In the genomic region with DNA sequence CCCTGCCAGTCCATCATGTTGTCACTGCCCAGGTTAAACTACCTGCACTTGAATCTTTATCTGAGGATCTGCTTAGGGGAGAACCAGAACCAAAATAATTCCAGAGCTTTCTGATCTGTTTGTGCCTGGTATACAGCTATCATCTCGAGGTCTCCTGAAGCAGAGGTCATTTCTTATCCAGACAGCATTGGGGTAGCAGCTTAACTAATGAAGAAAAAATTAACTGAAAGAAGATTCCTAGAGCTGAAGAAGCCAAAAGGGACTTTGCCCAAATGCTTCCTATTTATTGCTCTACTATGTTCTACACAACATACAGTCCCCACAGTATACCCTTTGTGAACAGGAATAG, we compare ENCODE assay signal across 13 cellular contexts. TPM values are rescaled to one million over a fixed set of nuclear protein-coding genes. Genes with fewer than 3 reads are reported as not detected.
DNase-seq lines count a peak whose midpoint lies in the region; ATAC-seq and TF ChIP-seq lines count a peak whose summit lies in the region.
"Had no signal": no experiment of that assay in that cellular context is flagged by ENCODE, and none has a peak within 500 bp of the region (broad histone marks: within the 10 kb centered on the region; RNA-seq: fewer than 3 reads in every experiment).

No MANE protein-coding gene starts in this region.

- no CpG with 5 or more reads among the region's 1 CpG for WGBS in mesendoderm (ENCODE audit: extremely low coverage, insufficient coverage, low lambda C conversion rate)

- H4K5ac ChIP-seq in mesendoderm (ENCODE audit: low read length): no peak overlapping the region

- ATAC-seq in GM23338 (no peak), RWPE2 (ENCODE audit: low read depth) (no peak), HG02973 (IDR thresholded peaks at IDR 0.05; ENCODE audit: unreplicated experiment) (no peak)

- peak overlapping the region; percentile 98; the same call in 1 of the 3 replicates for H3K4me3 Mint-ChIP-seq in GM23338

- H4K20me1 ChIP-seq in GM23338 (replicated peaks; ENCODE audit: insufficient read depth): peaks cover 11% of the 10 kb centered on the region; the same call in 1 of the 2 replicates

- no peaks in the 10 kb centered on the region for H3K9me3 ChIP-seq in RWPE2 (ENCODE audit: severe bottlenecking)
- H3K9me3 ChIP-seq: thyroid gland had no signal

- no peak overlapping the region for H3K27ac Mint-ChIP-seq in GM23338

- TF ChIP-seq CTCF in C4-2B (conservative IDR thresholded peaks at IDR 0.05) (peak; percentile 63), GM23338 (conservative IDR thresholded peaks at IDR 0.05; ENCODE audit: low read depth in 2 of 2) (no peak), RWPE2 (IDR thresholded peaks at IDR 0.05; ENCODE audit: poor library complexity, severe bottlenecking) (peak; percentile 32)

- no peak overlapping the region for H3K18ac ChIP-seq in mesendoderm (ENCODE audit: low read length)

- no peak overlapping the region for H2AK5ac ChIP-seq in mesendoderm (ENCODE audit: low read length)

- no peak overlapping the region for H4K8ac ChIP-seq in mesendoderm (ENCODE audit: low read depth, low read length)

- peaks cover under 1% of the 10 kb centered on the region; the same call in 1 of the 3 replicates for H3K9me3 Mint-ChIP-seq in GM23338

- H3K4me2 ChIP-seq in GM23338 (peak overlapping the region; percentile 35; the same call in 1 of the 2 replicates), mesendoderm (ENCODE audit: low read length) (no peak overlapping the region)

- H3K79me1 ChIP-seq in mesendoderm (ENCODE audit: low read length): peaks cover 3% of the 10 kb centered on the region

- peaks cover 72% of the 10 kb centered on the region for H3K79me2 ChIP-seq in GM23338 (replicated peaks; ENCODE audit: insufficient read depth)
- H3K79me2 ChIP-seq in mesendoderm (ENCODE audit: control insufficient read depth, insufficient read depth, low read length): peaks cover 8% of the 10 kb centered on the region

- peaks cover 23% of the 10 kb centered on the region for H3K4me1 ChIP-seq in GM23338 (ENCODE audit: insufficient read depth)
- peaks cover 12% of the 10 kb centered on the region for H3K4me1 ChIP-seq in RWPE2 (ENCODE audit: insufficient read depth, poor library complexity, severe bottlenecking)
- H3K4me1 ChIP-seq in mesendoderm (ENCODE audit: control insufficient read depth, low read depth, low read length): peaks cover 6% of the 10 kb centered on the region

- no peak for DNase-seq in GM23338 (ENCODE audit: low spot score)
- no peak for DNase-seq in RWPE2 (ENCODE audit: low spot score)
- DNase-seq in mesendoderm: no peak
- no peak for DNase-seq in T1000 (lab: John Stamatoyannopoulos, UW)
- DNase-seq in effector CD8-positive, alpha-beta T cell (lab: John Stamatoyannopoulos, UW): no peak
- DNase-seq in activated CD8-positive, alpha-beta memory T cell treated with anti-CD3 and anti-CD28 coated beads, Interleukin-2, amount 50 U/mL, for 48 hours: no peak
- DNase-seq: activated naive CD4-positive, alpha-beta T cell; DMS79 had no signal

- H3K27me3 Mint-ChIP-seq in GM23338 (ENCODE audit: insufficient read depth, low read depth, poor library complexity): peaks cover 21% of the 10 kb centered on the region

- H3K27ac ChIP-seq in C4-2B: no peak overlapping the region
- no peak overlapping the region for H3K27ac ChIP-seq in GM23338 (ENCODE audit: low read depth)
- H3K27ac ChIP-seq in RWPE2 (ENCODE audit: poor library complexity, severe bottlenecking): no peak overlapping the region
- H3K27ac ChIP-seq in mesendoderm (ENCODE audit: low read depth, low read length): peak overlapping the region; percentile 75
- H3K27ac ChIP-seq: coronary artery, skin epidermis, thyroid gland had no signal

- no peaks in the 10 kb centered on the region for H3K9me2 ChIP-seq in GM23338 (ENCODE audit: insufficient read depth)

- H3K4me1 Mint-ChIP-seq in GM23338: peaks cover 40% of the 10 kb centered on the region

- peaks cover 34% of the 10 kb centered on the region for H3K36me3 Mint-ChIP-seq in GM23338 (ENCODE audit: low read depth)

- no peak overlapping the region for H2AFZ ChIP-seq in GM23338

- no peak overlapping the region for H2BK120ac ChIP-seq in mesendoderm (ENCODE audit: low read depth, low read length)

- no peaks in the 10 kb centered on the region for H3F3A ChIP-seq in GM23338 (replicated peaks; ENCODE audit: low read depth)

- H3K9ac ChIP-seq in mesendoderm (ENCODE audit: low read length): no peak overlapping the region

- H3K27me3 ChIP-seq in GM23338 (ENCODE audit: insufficient read depth) (no peaks in the 10 kb centered on the region), RWPE2 (ENCODE audit: insufficient read depth, poor library complexity, severe bottlenecking) (no peaks in the 10 kb centered on the region), mesendoderm (ENCODE audit: insufficient read depth, low read length, poor library complexity) (no peaks in the 10 kb centered on the region)
- H3K27me3 ChIP-seq: thyroid gland had no signal

- H2BK15ac ChIP-seq in mesendoderm (replicated peaks; ENCODE audit: low read depth): no peak overlapping the region

- no peak overlapping the region for H3K4ac ChIP-seq in mesendoderm (ENCODE audit: low read depth, low read length)

- no peak overlapping the region for H3K23ac ChIP-seq in mesendoderm (ENCODE audit: low read length)

- H3K36me3 ChIP-seq in GM23338 (ENCODE audit: insufficient read depth): peaks cover 26% of the 10 kb centered on the region
- peaks cover 16% of the 10 kb centered on the region for H3K36me3 ChIP-seq in RWPE2 (ENCODE audit: low read depth)
- H3K36me3 ChIP-seq in mesendoderm (ENCODE audit: control insufficient read depth, insufficient read depth, low read length): no peaks in the 10 kb centered on the region
- H3K36me3 ChIP-seq: thyroid gland had no signal

- H3K4me3 ChIP-seq in GM23338 (no peak overlapping the region), RWPE2 (ENCODE audit: severe bottlenecking) (no peak overlapping the region), mesendoderm (ENCODE audit: low read length) (no peak overlapping the region)
- H3K4me3 ChIP-seq: coronary artery, skin epidermis, thyroid gland had no signal

- no peak overlapping the region for H2BK5ac ChIP-seq in mesendoderm (ENCODE audit: low read length)

- no peak overlapping the region for H3K56ac ChIP-seq in mesendoderm (ENCODE audit: low read length)

TF ChIP-seq in GM23338, 12 proteins besides CTCF, POLR2A, EP300 and RAD21:
- TF ChIP-seq JUNB (IDR thresholded peaks at IDR 0.05; ENCODE audit: unreplicated experiment) (no peak), CREB1 (CRISPR knock-in tag; IDR thresholded peaks at IDR 0.05; ENCODE audit: low read depth) (no peak)
TF ChIP-seq in GM23338: peak in this region for 0.

RNA-seq across cellular contexts. Expression of gene NTPCR, which starts 2.7 kb away (rescaled TPM):
- 64.1 and 80.7 TPM in 2 replicates for total RNA-seq in GM23338 (2014; rRNA removed; shearing (Covaris generic))
- polyA plus RNA-seq in GM23338 (2016; fragmentation: Nextera tagmentation; extraction: Ambion mirVana): 150 TPM in 2 replicates
- polyA plus RNA-seq in mesendoderm (2013, experiment 1 of 2): 56.5 TPM
- polyA plus RNA-seq in mesendoderm (2013, experiment 2 of 2): 53.2 TPM

Comparison
In these comparisons a context has a peak if more than half of its experiments do, and no peak if none do; other contexts are left out.
1. CTCF ChIP-seq: peak in C4-2B (single experiment) and RWPE2 (single experiment); none in GM23338 (0 of 2).